13 cellular contexts compared by ENCODE assay signal in genomic region chr10:63261496-63261895, GRCh38.
DNase-seq lines count a peak whose midpoint lies in the region; ATAC-seq and TF ChIP-seq lines count a peak whose summit lies in the region.
"Had no signal": no experiment of that assay in that cellular context is flagged by ENCODE, and none has a peak within 500 bp of the region (broad histone marks: within the 10 kb centered on the region; RNA-seq: fewer than 3 reads in every experiment).

No MANE protein-coding gene starts in this region.

- ATAC-seq in activated naive CD4-positive, alpha-beta T cell treated with anti-CD3 and anti-CD28 coated beads, Interleukin-2, amount 50 U/mL, for 72 hours: peak; percentile 34 to 64
- ATAC-seq in IMR-90 (ENCODE audit: low read depth) (no peak), upper lobe of left lung (ENCODE audit: low FRiP score in 2 of 2) (no peak), GM19328 (IDR thresholded peaks at IDR 0.05; ENCODE audit: unreplicated experiment) (no peak)

- H4K8ac ChIP-seq in IMR-90 (ENCODE audit: low read depth in 2 of 2, low read length in 2 of 2): no peak overlapping the region

- H4K91ac ChIP-seq in IMR-90 (ENCODE audit: insufficient read depth, low read depth, low read length): no peak overlapping the region

- H3K9ac ChIP-seq in IMR-90 (ENCODE audit: low read depth, low read length): no peak overlapping the region

- TF ChIP-seq POLR2A in IMR-90 (IDR thresholded peaks at IDR 0.05; ENCODE audit: low read depth, low read length) (no peak), upper lobe of left lung (IDR thresholded peaks at IDR 0.05) (no peak)

- no peak overlapping the region for H2BK20ac ChIP-seq in IMR-90 (ENCODE audit: low read depth, low read length)

- H3K36me3 Mint-ChIP-seq in activated naive CD4-positive, alpha-beta T cell treated with anti-CD3 and anti-CD28 coated beads, Interleukin-2, amount 50 U/mL, for 72 hours: peaks cover 0 to 22% of the 10 kb centered on the region in 2 donors

- no peak overlapping the region for H4K5ac ChIP-seq in IMR-90 (ENCODE audit: low read depth, low read length)

- intact Hi-C loops in IMR-90 (cut with micrococcal nuclease) (no loop called here), dorsolateral prefrontal cortex (cut with DNase I) (loop anchor here in 1 of 2 donors (10.0 kb wide), 2 partner anchors 57 to 203 kb away; partner anchors contain the start of gene JMJD1C)

- H2AFZ ChIP-seq in IMR-90 (replicated peaks; ENCODE audit: low read length, poor library complexity): no peak overlapping the region

- no CpG with 5 or more reads among the region's 3 CpGs for WGBS in IMR-90 (ENCODE audit: extremely low coverage in 2 of 2, insufficient read length in 1 of 2), 2 experiments
- WGBS in upper lobe of left lung, 2 donors: 79 to 81% methylated on average over 3 of the region's 3 CpGs

- peaks cover 17% of the 10 kb centered on the region; the same call in 1 of the 2 replicates for H4K20me1 ChIP-seq in IMR-90 (ENCODE audit: insufficient read depth, low read length)

- no peak overlapping the region for H2AK5ac ChIP-seq in IMR-90 (ENCODE audit: low read depth, low read length)

- H3K36me3 ChIP-seq in IMR-90 (ENCODE audit: control insufficient read depth, insufficient read depth, low read length) (peaks cover 2% of the 10 kb centered on the region; the same call in 1 of the 2 replicates), upper lobe of left lung (peaks cover 0 to 7% (median 0%) of the 10 kb centered on the region in 4 donors)

- H2BK120ac ChIP-seq in IMR-90 (ENCODE audit: low read depth, low read length): no peak overlapping the region

- H2BK15ac ChIP-seq in IMR-90 (ENCODE audit: low read depth, low read length): no peak overlapping the region

- H3K4me2 ChIP-seq in IMR-90 (ENCODE audit: low read depth, low read length): no peak overlapping the region

- peak overlapping the region in 1 of 2 donors; percentile 29 for H3K27ac Mint-ChIP-seq in activated naive CD4-positive, alpha-beta T cell treated with anti-CD3 and anti-CD28 coated beads, Interleukin-2, amount 50 U/mL, for 72 hours

- no peak overlapping the region for H3K27ac ChIP-seq in IMR-90 (ENCODE audit: insufficient read depth, low read length)
- H3K27ac ChIP-seq in dorsolateral prefrontal cortex: peak overlapping the region in 32 of 59 donors; percentile 1 to 64 (median 34)
- H3K27ac ChIP-seq in upper lobe of left lung: peak overlapping the region in 3 of 4 donors; percentile 52 to 76 (median 61)
- H3K27ac ChIP-seq: cardiac muscle cell had no signal

- POLR2A ChIA-PET in IMR-90 (lab: Charles Lee; ENCODE audit: unreplicated experiment): no interaction called here

- H3K14ac ChIP-seq in IMR-90 (replicated peaks; ENCODE audit: low read depth, low read length): no peak overlapping the region

- peaks cover 22 to 50% of the 10 kb centered on the region in 2 experiments for H3K79me1 ChIP-seq in IMR-90 (ENCODE audit: low read depth in 1 of 2, low read length in 2 of 2)

- H3K9me1 ChIP-seq in IMR-90 (ENCODE audit: insufficient read depth, low read length): peaks cover 9% of the 10 kb centered on the region

- H3K9me3 ChIP-seq in IMR-90 (ENCODE audit: control insufficient read depth, insufficient read depth, low read length) (no peaks in the 10 kb centered on the region), upper lobe of left lung (no peaks in the 10 kb centered on the region)
- H3K9me3 ChIP-seq: BE2C had no signal

- H3K27me3 ChIP-seq in IMR-90 (ENCODE audit: control insufficient read depth, insufficient read depth, low read length) (no peaks in the 10 kb centered on the region), dorsolateral prefrontal cortex (no peaks in the 10 kb centered on the region), upper lobe of left lung (no peaks in the 10 kb centered on the region)
- H3K27me3 ChIP-seq: BE2C, cardiac muscle cell had no signal

- no peak overlapping the region for H3K18ac ChIP-seq in IMR-90 (ENCODE audit: low read depth, low read length)

- no peak for DNase-seq in activated naive CD4-positive, alpha-beta T cell treated with anti-CD3 and anti-CD28 coated beads, Interleukin-2, amount 50 U/mL, for 72 hours (ENCODE audit: low spot score in 2 of 2)
- DNase-seq in activated naive CD4-positive, alpha-beta T cell treated with anti-CD3 and anti-CD28 coated beads, Interleukin-2, amount 50 U/mL, for 16 hours: no peak
- peak; percentile 41 for DNase-seq in IMR-90
- no peak for DNase-seq in dorsolateral prefrontal cortex
- DNase-seq in upper lobe of left lung: no peak
- DNase-seq in dedifferentiated amniotic fluid mesenchymal stem cell (ENCODE audit: extremely low spot score): no peak
- DNase-seq in OCI-M2 (lab: John Stamatoyannopoulos, UW; ENCODE audit: unreplicated experiment): no peak
- DNase-seq: activated CD4-positive, CD25-positive, alpha-beta regulatory T cell treated with anti-CD3 and anti-CD28 coated beads, Interleukin-2, amount 50 U/mL, for 72 hours; BE2C; NK-92 treated with Interleukin-12 subunit alpha and Interleukin-12 subunit beta, amount 100 ng/mL, for 24 hours; stimulated activated CD4-positive, alpha-beta T cell treated with anti-CD3 and anti-CD28 coated beads, Interleukin-4, amount 100 ng/mL, for 24 hours had no signal

- no TSS peak for BruUV-seq in IMR-90 (replicated peaks; lab: Mats Ljungman, UMichigan)

- H3K56ac ChIP-seq in IMR-90 (ENCODE audit: extremely low read depth, insufficient read depth, low read length): no peak overlapping the region

- in situ Hi-C loops in IMR-90 (cut with MboI; ENCODE audit: low sequenced_read_pairs): no loop called here

- H3K23ac ChIP-seq in IMR-90 (ENCODE audit: low read depth, low read length): no peak overlapping the region

- no peak overlapping the region for H2BK5ac ChIP-seq in IMR-90 (ENCODE audit: low read depth, low read length, poor library complexity, severe bottlenecking)

- CTCF ChIA-PET in IMR-90 (lab: Yijun Ruan, JAX): no interaction called here

- no peak overlapping the region for H3K4ac ChIP-seq in IMR-90 (ENCODE audit: low read depth, low read length)

- TF ChIP-seq CTCF in IMR-90 (conservative IDR thresholded peaks at IDR 0.05; ENCODE audit: low read depth, low read length): no peak
- no peak for TF ChIP-seq CTCF in dorsolateral prefrontal cortex (IDR thresholded peaks at IDR 0.05 in 54 of 56, conservative IDR thresholded peaks at IDR 0.05 in 2 of 56; ENCODE audit: low read depth in 1 of 56, partially characterized antibody in 56 of 56)
- TF ChIP-seq CTCF in upper lobe of left lung (IDR thresholded peaks at IDR 0.05): no peak

- H2AK9ac ChIP-seq in IMR-90 (replicated peaks; ENCODE audit: low read depth, low read length, poor library complexity): no peak overlapping the region

- H3K9me3 Mint-ChIP-seq in activated naive CD4-positive, alpha-beta T cell treated with anti-CD3 and anti-CD28 coated beads, Interleukin-2, amount 50 U/mL, for 72 hours: no peaks in the 10 kb centered on the region

- H3K4me1 ChIP-seq in IMR-90 (ENCODE audit: control insufficient read depth, insufficient read depth, low read length): peaks cover 9% of the 10 kb centered on the region; the same call in 1 of the 2 replicates
- H3K4me1 ChIP-seq in upper lobe of left lung: peaks cover 66 to 76% (median 73%) of the 10 kb centered on the region in 4 donors

- no peak for TF ChIP-seq RAD21 in IMR-90 (IDR thresholded peaks at IDR 0.05; ENCODE audit: low read length)

- no peak for TF ChIP-seq EP300 in upper lobe of left lung (IDR thresholded peaks at IDR 0.05)

- dilution Hi-C loops in IMR-90 (cut with HindIII; ENCODE audit: low sequenced_read_pairs, unreplicated experiment): no loop called here

- H3K4me3 ChIP-seq in IMR-90 (ENCODE audit: insufficient read depth, low read depth, low read length) (no peak overlapping the region), dorsolateral prefrontal cortex (peak overlapping the region in 1 of 59 donors; percentile 10), upper lobe of left lung (no peak overlapping the region)
- H3K4me3 ChIP-seq: cardiac muscle cell had no signal

TF ChIP-seq in IMR-90, 13 proteins besides CTCF, POLR2A, EP300 and RAD21:
- TF ChIP-seq MAFK (IDR thresholded peaks at IDR 0.05; ENCODE audit: low read depth, low read length) (peak; percentile 9; the same call in 1 of the 2 replicates), RCOR1 (IDR thresholded peaks at IDR 0.05; ENCODE audit: insufficient replicate concordance, low read length) (no peak), CEBPB (IDR thresholded peaks at IDR 0.05; ENCODE audit: low read depth, low read length) (no peak), BHLHE40 (IDR thresholded peaks at IDR 0.05; ENCODE audit: low read depth, low read length) (no peak), FOS (IDR thresholded peaks at IDR 0.05; ENCODE audit: low read depth, low read length) (no peak), CHD1 (IDR thresholded peaks at IDR 0.05; ENCODE audit: low read depth, low read length) (no peak), USF2 (IDR thresholded peaks at IDR 0.05; ENCODE audit: low read depth, low read length) (no peak)
TF ChIP-seq in IMR-90: peak in this region for 1.

Comparison
In these comparisons a context has a peak if more than half of its experiments do, and no peak if none do; other contexts are left out.
1. ATAC-seq: peak in activated naive CD4-positive, alpha-beta T cell treated with anti-CD3 and anti-CD28 coated beads, Interleukin-2, amount 50 U/mL, for 72 hours (2 of 2); none in IMR-90 (single experiment), upper lobe of left lung (0 of 2) and GM19328 (single experiment).